1 cellular context compared by ENCODE assay signal in genomic region chr2:183034806-183035205, GRCh38.
TF ChIP-seq lines count a peak whose summit lies in the region.

No MANE protein-coding gene starts in this region.

TF ChIP-seq in K562, 482 proteins besides CTCF, POLR2A, EP300 and RAD21:
- TF ChIP-seq TBL1XR1 (IDR thresholded peaks at IDR 0.05; ENCODE audit: low read length in 2 of 2) (0 out of 4 replicates have a peak, but pooled peaks of 1 of the 2 experiments have one; percentile 9), ZNF644 (tag; IDR thresholded peaks at IDR 0.05; ENCODE audit: low read depth) (no peak; the same call in 1 of the 2 replicates), KLF6 (CRISPR knock-in tag; IDR thresholded peaks at IDR 0.05; ENCODE audit: borderline replicate concordance) (no peak), BMI1 (IDR thresholded peaks at IDR 0.05; ENCODE audit: low read length) (no peak), FOXJ3 (CRISPR knock-in tag; IDR thresholded peaks at IDR 0.05) (no peak), BRF2 (IDR thresholded peaks at IDR 0.05; ENCODE audit: borderline replicate concordance, insufficient read depth, insufficient read length) (no peak), CHCHD3 (CRISPR knock-in tag; IDR thresholded peaks at IDR 0.05) (no peak), FOXA3 (CRISPR knock-in tag; conservative IDR thresholded peaks at IDR 0.05 in 1 of 2, IDR thresholded peaks at IDR 0.05 in 1 of 2) (0 out of 4 replicates have a peak, but pooled peaks of 1 of the 2 experiments have one; percentile 16), TRIM24 (IDR thresholded peaks at IDR 0.05) (no peak), GMEB1 (CRISPR knock-in tag; IDR thresholded peaks at IDR 0.05) (no peak), ASH1L (IDR thresholded peaks at IDR 0.05; ENCODE audit: borderline replicate concordance, low read depth, partially characterized antibody) (no peak), YY1 (IDR thresholded peaks at IDR 0.05; ENCODE audit: borderline replicate concordance in 1 of 3, control insufficient read depth in 1 of 3, extremely low read depth in 1 of 3, insufficient read depth in 3 of 3, insufficient read length in 1 of 3, insufficient replicate concordance in 2 of 3, low read depth in 1 of 3, low read length in 2 of 3) (no peak), HOMEZ (CRISPR knock-in tag; IDR thresholded peaks at IDR 0.05) (no peak), ARID2 (IDR thresholded peaks at IDR 0.05) (no peak), SIN3B (IDR thresholded peaks at IDR 0.05; ENCODE audit: low read depth) (no peak)
